Comparison of ENCODE assay signal across 15 cellular contexts in the genomic region with DNA sequence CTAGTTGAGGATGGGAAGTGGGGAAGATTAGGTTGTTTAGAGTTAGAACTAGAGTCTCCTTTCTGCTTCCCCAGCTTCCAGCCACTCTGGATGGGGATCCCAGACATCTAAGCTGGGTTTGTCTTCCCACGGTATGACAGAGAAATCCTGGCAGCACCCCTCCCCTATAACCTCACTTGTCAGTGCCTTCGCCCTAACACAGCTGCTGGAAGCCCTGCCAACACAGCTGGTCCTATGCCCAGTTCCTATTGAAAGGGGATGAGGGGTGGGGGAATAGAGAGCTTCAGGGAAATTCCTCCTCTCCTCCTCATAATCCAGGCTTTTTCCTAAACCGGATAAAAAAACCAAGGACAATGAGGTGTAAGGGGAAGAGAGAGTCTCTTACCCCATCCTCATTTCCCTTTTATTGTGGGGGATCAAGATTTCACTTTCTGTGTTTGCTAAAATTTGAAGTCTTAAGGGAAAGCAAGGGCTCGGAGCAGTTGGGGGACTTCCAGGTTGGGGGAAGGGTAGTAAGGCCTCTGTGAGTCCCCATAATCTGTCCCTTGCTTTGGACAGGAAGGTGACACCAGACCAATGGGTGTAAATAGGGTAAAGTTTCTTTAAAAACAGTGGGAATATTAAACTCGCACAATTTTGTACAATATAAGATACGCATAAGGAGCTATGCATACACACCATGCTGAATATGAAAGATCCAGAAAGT. TPM values are rescaled to one million over a fixed set of nuclear protein-coding genes. Genes with fewer than 3 reads are reported as not detected.
A peak's percentile ranks its signal among the peaks of the same experiment; 100 is the strongest.
DNase-seq lines count a peak whose midpoint lies in the region; ATAC-seq and TF ChIP-seq lines count a peak whose summit lies in the region.
"Had no signal": no experiment of that assay in that cellular context is flagged by ENCODE, and none has a peak within 500 bp of the region (broad histone marks: within the 10 kb centered on the region; RNA-seq: fewer than 3 reads in every experiment).

No MANE protein-coding gene starts in this region.

- H3K36me3 ChIP-seq in sigmoid colon = peaks cover 6 to 73% (median 58%) of the 10 kb centered on the region in 4 donors

- H3K4me3 ChIP-seq in fibroblast of the aortic adventitia (ENCODE audit: low read depth, low read length) (no peak overlapping the region), sigmoid colon (no peak overlapping the region)

- intact Hi-C loops in sigmoid colon (cut with DNase I) = no loop called here

- no peak for TF ChIP-seq POLR2A in sigmoid colon (IDR thresholded peaks at IDR 0.05)

- ATAC-seq in activated CD8-positive, alpha-beta memory T cell treated with anti-CD3 and anti-CD28 coated beads, Interleukin-2, amount 10 ng/mL, durations not matched to agents 7 days and 5 days = no peak
- no peak for ATAC-seq in T-cell (replicated peaks in 1 of 4)

- H3K27me3 ChIP-seq in sigmoid colon = no peaks in the 10 kb centered on the region

- no peaks in the 10 kb centered on the region for H3K4me1 ChIP-seq in sigmoid colon

- peaks cover 3% of the 10 kb centered on the region for H3K27me3 Mint-ChIP-seq in nephron progenitor cell (ENCODE audit: low read depth, poor library complexity)
- H3K27me3 Mint-ChIP-seq in activated CD8-positive, alpha-beta memory T cell treated with anti-CD3 and anti-CD28 coated beads, Interleukin-2, amount 10 ng/mL, durations not matched to agents 7 days and 5 days = no peaks in the 10 kb centered on the region
- H3K27me3 Mint-ChIP-seq in T-cell = no peaks in the 10 kb centered on the region
- H3K27me3 Mint-ChIP-seq: activated CD4-positive, alpha-beta T cell treated with anti-CD3 and anti-CD28 coated beads for 36 hours; B cell; memory B cell had no signal

- CTCF ChIA-PET in RWPE1 (lab: Yijun Ruan, JAX) (interaction anchor here (0.5 to 0.7 kb wide), 4 partner anchors 33 to 290 kb away, joined by 3 to 6 read pairs (median 4); no protein-coding TSS in a partner anchor), T-cell (lab: Charles Lee) (no interaction called here)
- CTCF ChIA-PET in activated CD8-positive, alpha-beta memory T cell treated with anti-CD3 and anti-CD28 coated beads, Interleukin-2, amount 10 ng/mL, durations not matched to agents 7 days and 5 days (lab: Charles Lee) = interaction anchor here (0.8 to 1.7 kb wide), 4 partner anchors 9 to 148 kb away, joined by 3 to 5 read pairs (median 4); a partner anchor contains a TSS

- H3K27ac ChIP-seq in RWPE1 = peak overlapping the region; percentile 71
- H3K27ac ChIP-seq in sigmoid colon = peak overlapping the region in 1 of 4 donors; percentile 69

- TF ChIP-seq CTCF in RWPE1 (conservative IDR thresholded peaks at IDR 0.05; ENCODE audit: low read depth) (no peak), fibroblast of the aortic adventitia (IDR thresholded peaks at IDR 0.05; ENCODE audit: insufficient read depth, low read length) (no peak), nephron progenitor cell (IDR thresholded peaks at IDR 0.05) (no peak), sigmoid colon (IDR thresholded peaks at IDR 0.05) (no peak)

- peak overlapping the region; percentile 40 for H3K27ac Mint-ChIP-seq in nephron progenitor cell
- no peak overlapping the region for H3K27ac Mint-ChIP-seq in activated CD8-positive, alpha-beta memory T cell treated with anti-CD3 and anti-CD28 coated beads, Interleukin-2, amount 10 ng/mL, durations not matched to agents 7 days and 5 days
- H3K27ac Mint-ChIP-seq in T-cell = peak overlapping the region in 1 of 2 donors; percentile 48

- peaks cover 53% of the 10 kb centered on the region for H3K36me3 Mint-ChIP-seq in nephron progenitor cell (ENCODE audit: low read depth)
- H3K36me3 Mint-ChIP-seq in activated CD8-positive, alpha-beta memory T cell treated with anti-CD3 and anti-CD28 coated beads, Interleukin-2, amount 10 ng/mL, durations not matched to agents 7 days and 5 days = peaks cover 26% of the 10 kb centered on the region
- H3K36me3 Mint-ChIP-seq in T-cell = peaks cover 52% of the 10 kb centered on the region

- H3K9me3 Mint-ChIP-seq in nephron progenitor cell (no peaks in the 10 kb centered on the region), T-cell (no peaks in the 10 kb centered on the region)
- H3K9me3 Mint-ChIP-seq in activated CD8-positive, alpha-beta memory T cell treated with anti-CD3 and anti-CD28 coated beads, Interleukin-2, amount 10 ng/mL, durations not matched to agents 7 days and 5 days (ENCODE audit: low read depth) = no peaks in the 10 kb centered on the region
- H3K9me3 Mint-ChIP-seq: memory B cell had no signal

- WGBS in sigmoid colon, 2 donors = 75 to 78% methylated on average over 6 of the region's 6 CpGs

- TF ChIP-seq EP300 in sigmoid colon (IDR thresholded peaks at IDR 0.05) = no peak

- H3K4me1 Mint-ChIP-seq in nephron progenitor cell = no peaks in the 10 kb centered on the region
- no peaks in the 10 kb centered on the region for H3K4me1 Mint-ChIP-seq in activated CD8-positive, alpha-beta memory T cell treated with anti-CD3 and anti-CD28 coated beads, Interleukin-2, amount 10 ng/mL, durations not matched to agents 7 days and 5 days
- peaks cover 0 to 10% (median 2%) of the 10 kb centered on the region in 3 donors for H3K4me1 Mint-ChIP-seq in T-cell
- H3K4me1 Mint-ChIP-seq: activated CD4-positive, alpha-beta T cell treated with anti-CD3 and anti-CD28 coated beads for 36 hours; memory B cell had no signal

- H3K9me3 ChIP-seq in sigmoid colon = no peaks in the 10 kb centered on the region

- DNase-seq in C1 segment of cervical spinal cord (lab: John Stamatoyannopoulos, UW) (peak in 11 of 14 donors; percentile 4 to 70 (median 39)), RWPE1 (ENCODE audit: low spot score) (no peak), fibroblast of the aortic adventitia (ENCODE audit: low read depth) (peak; percentile 72), nephron progenitor cell (no peak), sigmoid colon (no peak), T-cell (no peak)
- no peak for DNase-seq in activated CD8-positive, alpha-beta memory T cell treated with anti-CD3 and anti-CD28 coated beads, Interleukin-2, amount 10 ng/mL, durations not matched to agents 7 days and 5 days
- no peak for DNase-seq in stimulated activated CD4-positive, alpha-beta T cell treated with anti-CD3 and anti-CD28 coated beads, Interleukin-2, amount 100 ng/mL, for 48 hours
- DNase-seq: activated CD4-positive, alpha-beta T cell treated with anti-CD3 and anti-CD28 coated beads for 36 hours; NCI-H524 treated with DMSO at 0.1 percent for 48 hours had no signal

- H3K4me3 Mint-ChIP-seq in nephron progenitor cell (no peak overlapping the region), T-cell (no peak overlapping the region)
- no peak overlapping the region for H3K4me3 Mint-ChIP-seq in activated CD8-positive, alpha-beta memory T cell treated with anti-CD3 and anti-CD28 coated beads, Interleukin-2, amount 10 ng/mL, durations not matched to agents 7 days and 5 days
- H3K4me3 Mint-ChIP-seq: activated CD4-positive, alpha-beta T cell treated with anti-CD3 and anti-CD28 coated beads for 36 hours; B cell; memory B cell had no signal

- POLR2A ChIA-PET in RWPE1 (lab: Yijun Ruan, JAX; ENCODE audit: low non-redundant PET) = no interaction called here
- POLR2A ChIA-PET in T-cell (lab: Charles Lee) = interaction anchor here in 1 of 2 donors (0.5 kb wide), 1 partner anchor 54 kb away, joined by 3 read pairs; no protein-coding TSS in a partner anchor

RNA-seq across cellular contexts. Expression of a gene that starts 0.6 kb away (rescaled TPM):
- total RNA-seq in fibroblast of the aortic adventitia (ENCODE audit: low replicate concordance) (0.54 TPM in 1 of 2 replicates, not detected in the other), sigmoid colon (1 to 10 TPM in 1 of 4 donors, not detected in 3; 1.1 TPM), T-cell (1 to 10 TPM; 1.9 to 6.2 (median 5.3) TPM)
- polyA plus RNA-seq in sigmoid colon = 1 to 10 TPM in 1 of 3 donors, under 1 TPM in 1, not detected in 1; 0.07 to 2.1 TPM
- total RNA-seq in activated CD8-positive, alpha-beta memory T cell treated with anti-CD3 and anti-CD28 coated beads, Interleukin-2, amount 10 ng/mL, durations not matched to agents 7 days and 5 days = 1 to 10 TPM; 2.9 to 3.6 TPM
- total RNA-seq: bronchial epithelial cell had no signal

RNA-seq across cellular contexts. Expression of a gene that starts 9.2 kb away (rescaled TPM):
- 38.0 and 48.4 TPM in 2 replicates for total RNA-seq in fibroblast of the aortic adventitia (ENCODE audit: low replicate concordance)
- total RNA-seq in sigmoid colon = 10 to 100 TPM; 17.5 to 24.2 (median 19.8) TPM
- polyA plus RNA-seq in sigmoid colon = 10 to 100 TPM; 35.4 to 42.4 (median 35.6) TPM
- total RNA-seq in activated CD8-positive, alpha-beta memory T cell treated with anti-CD3 and anti-CD28 coated beads, Interleukin-2, amount 10 ng/mL, durations not matched to agents 7 days and 5 days = 10 to 100 TPM; 60.6 to 69.6 TPM
- 10 to 100 TPM; 35.4 to 60.4 (median 52.4) TPM for total RNA-seq in T-cell

RNA-seq across cellular contexts. Expression of a gene that starts 9.5 kb away (rescaled TPM):
- total RNA-seq in fibroblast of the aortic adventitia (ENCODE audit: low replicate concordance) = 7.5 and 12.5 TPM in 2 replicates
- total RNA-seq in sigmoid colon = 10 to 100 TPM; 15.5 to 22.7 (median 19.0) TPM
- polyA plus RNA-seq in sigmoid colon = 1 to 10 TPM; 4.2 to 7.9 (median 7.8) TPM
- total RNA-seq in activated CD8-positive, alpha-beta memory T cell treated with anti-CD3 and anti-CD28 coated beads, Interleukin-2, amount 10 ng/mL, durations not matched to agents 7 days and 5 days = 1 to 10 TPM; 4.4 to 4.9 TPM
- 1 to 10 TPM in 3 of 5 donors, under 1 TPM in 2; 0.68 to 3.2 (median 2.3) TPM for total RNA-seq in T-cell

RNA-seq across cellular contexts. Expression of a gene that starts 14.8 kb away (rescaled TPM):
- total RNA-seq in fibroblast of the aortic adventitia (ENCODE audit: low replicate concordance) (9.2 and 42.8 TPM in 2 replicates), sigmoid colon (10 to 100 TPM; 34.6 to 49.7 (median 44.8) TPM), T-cell (10 to 100 TPM; 50.2 to 84.5 (median 58.9) TPM)
- 10 to 100 TPM; 24.0 to 36.2 (median 32.4) TPM for polyA plus RNA-seq in sigmoid colon
- 10 to 100 TPM; 78.3 to 86.2 TPM for total RNA-seq in activated CD8-positive, alpha-beta memory T cell treated with anti-CD3 and anti-CD28 coated beads, Interleukin-2, amount 10 ng/mL, durations not matched to agents 7 days and 5 days

RNA-seq across cellular contexts. Expression of a gene that starts 18.7 kb away (rescaled TPM):
- total RNA-seq in fibroblast of the aortic adventitia (ENCODE audit: low replicate concordance) (not detected in 2 replicates), sigmoid colon (1 to 10 TPM; 1.9 to 9.5 (median 7.5) TPM), T-cell (10 to 100 TPM in 3 of 5 donors, 1 to 10 TPM in 2; 3.7 to 41.2 (median 38.8) TPM)
- 10 to 100 TPM; 11.4 to 12.7 (median 12.6) TPM for polyA plus RNA-seq in sigmoid colon
- 10 to 100 TPM; 14.5 to 17.6 TPM for total RNA-seq in activated CD8-positive, alpha-beta memory T cell treated with anti-CD3 and anti-CD28 coated beads, Interleukin-2, amount 10 ng/mL, durations not matched to agents 7 days and 5 days
- total RNA-seq: bronchial epithelial cell, endothelial cell of umbilical vein, RPMI7951 had no signal

Comparison
In these comparisons a context has a peak if more than half of its experiments do, and no peak if none do; other contexts are left out.
1. DNase-seq: peak in C1 segment of cervical spinal cord (11 of 14) and fibroblast of the aortic adventitia (single experiment); none in RWPE1 (single experiment), nephron progenitor cell (single experiment), sigmoid colon (single experiment), activated CD8-positive, alpha-beta memory T cell treated with anti-CD3 and anti-CD28 coated beads, Interleukin-2, amount 10 ng/mL, durations not matched to agents 7 days and 5 days (single experiment), T-cell (0 of 34) and stimulated activated CD4-positive, alpha-beta T cell treated with anti-CD3 and anti-CD28 coated beads, Interleukin-2, amount 100 ng/mL, for 48 hours (0 of 2).
2. CTCF ChIA-PET loops: an anchor here in RWPE1 (0.5 to 0.7 kb wide) and activated CD8-positive, alpha-beta memory T cell treated with anti-CD3 and anti-CD28 coated beads, Interleukin-2, amount 10 ng/mL, durations not matched to agents 7 days and 5 days (0.8 to 1.7 kb wide); none called in T-cell.